ENCODE assay signal across 8 cellular contexts in the genomic region with DNA sequence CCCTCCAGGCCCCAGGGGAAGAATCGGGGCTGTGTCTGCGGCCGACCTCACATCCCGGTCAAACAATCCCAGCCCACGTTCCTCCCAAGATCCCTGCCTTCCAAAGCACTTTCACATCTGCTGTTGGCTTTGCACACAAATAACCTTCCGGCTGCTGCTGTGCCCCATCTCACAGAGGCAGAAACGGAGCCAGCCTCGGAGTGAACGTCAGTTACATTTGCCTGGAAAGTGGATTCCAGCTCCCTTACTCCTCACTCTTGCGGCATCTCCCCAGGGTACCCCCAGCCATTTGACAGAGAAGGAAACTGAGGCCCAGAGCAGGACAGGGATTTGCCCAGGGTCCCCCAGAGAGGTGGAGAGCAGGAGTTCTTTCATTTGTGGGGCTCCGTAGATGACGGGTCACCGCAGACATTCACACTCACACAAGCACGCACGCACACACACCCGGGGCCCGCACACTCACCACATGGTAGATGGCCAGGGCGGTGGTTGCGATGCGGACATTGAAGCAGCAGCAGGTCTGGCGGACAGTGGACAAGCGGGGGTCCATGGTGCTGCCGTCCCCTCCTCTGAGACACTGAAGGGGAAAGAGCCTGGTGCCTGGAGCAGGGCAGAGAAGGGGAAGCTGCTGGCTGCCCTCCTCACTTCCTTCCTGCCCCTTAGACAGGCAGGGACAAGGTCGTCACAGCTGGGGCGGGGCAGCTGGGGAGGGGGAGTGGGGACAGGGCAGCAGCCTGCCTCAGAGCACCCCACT. TPM values are rescaled to one million over a fixed set of nuclear protein-coding genes. Genes with fewer than 3 reads are reported as not detected.
A peak's percentile ranks its signal among the peaks of the same experiment; 100 is the strongest.
DNase-seq lines count a peak whose midpoint lies in the region; ATAC-seq, FAIRE-seq and TF ChIP-seq lines count a peak whose summit lies in the region.

TSS of gene LAPTM5 (minus strand) at position 579 of the 754 bp plus-strand sequence. CDS start at position 550, 29 bp downstream.

- TF ChIP-seq POLR2A in GM12892 (IDR thresholded peaks at IDR 0.05; ENCODE audit: low read depth, low read length) (peak; percentile 91), breast epithelium (IDR thresholded peaks at IDR 0.05) (no peak)

- H3K36me3 ChIP-seq in breast epithelium (no peaks in the 10 kb centered on the region), thoracic aorta (no peaks in the 10 kb centered on the region)

- H3K4me3 Mint-ChIP-seq in memory B cell, result peak within 1 kb of the TSS; percentile 99

- H3K27ac Mint-ChIP-seq in memory B cell, result peak within 1 kb of the TSS; percentile 97

- H3K9me3 ChIP-seq in breast epithelium, result no peaks in the 10 kb centered on the region
- H3K9me3 ChIP-seq in thoracic aorta, result no peaks in the 10 kb centered on the region

- no peak for FAIRE-seq in GM12892 (lab: Jason Lieb, UNC)

- DNase-seq in GM12892 (ENCODE audit: insufficient read length) (no peak), breast epithelium (ENCODE audit: low spot score in 2 of 2) (no peak), memory B cell (ENCODE audit: low spot score in 2 of 2) (peak; percentile 57 to 71), thoracic aorta (ENCODE audit: low spot score) (no peak)

- intact Hi-C loops in T-helper 2 cell treated with Interferon-gamma antibody and Interleukin-4, amounts not matched to agents 100 ng/mL and 5 ng/mL, for 36 hours (cut with micrococcal nuclease), result loop anchor here (1.0 to 10.0 kb wide), 3 partner anchors 15 to 307 kb away; partner anchors contain the start of gene PUM1
- intact Hi-C loops in breast epithelium (cut with DNase I; ENCODE audit: low total_unique reads), result no loop called here

- H3K4me1 Mint-ChIP-seq in memory B cell, result peaks cover 63% of the 10 kb centered on the region

- TF ChIP-seq CTCF in breast epithelium (IDR thresholded peaks at IDR 0.05) (no peak), thoracic aorta (IDR thresholded peaks at IDR 0.05) (no peak)

- H3K4me1 ChIP-seq in breast epithelium (peaks cover 5 to 9% of the 10 kb centered on the region in 2 donors), thoracic aorta (ENCODE audit: control insufficient read depth in 1 of 2, low read depth in 2 of 2) (peaks cover 4 to 14% of the 10 kb centered on the region in 2 donors)

- no peaks in the 10 kb centered on the region for H3K9me3 Mint-ChIP-seq in memory B cell

- no peaks in the 10 kb centered on the region for H3K27me3 Mint-ChIP-seq in memory B cell

- peak; percentile 25 for ATAC-seq in memory B cell (ENCODE audit: low read depth)
- no peak for ATAC-seq in thoracic aorta (ENCODE audit: insufficient number of reproducible peaks, low FRiP score, low read depth)
- no peak for ATAC-seq in HG02938 (IDR thresholded peaks at IDR 0.05; ENCODE audit: unreplicated experiment)
- ATAC-seq in GM18520 (IDR thresholded peaks at IDR 0.05; ENCODE audit: unreplicated experiment), result no peak
- ATAC-seq in HG02571 (IDR thresholded peaks at IDR 0.05; ENCODE audit: unreplicated experiment), result no peak

- peaks cover 22% of the 10 kb centered on the region for H3K36me3 Mint-ChIP-seq in memory B cell

- H3K4me3 ChIP-seq in breast epithelium, result peak within 1 kb of the TSS; percentile 36 to 57 (median 44)
- peak within 1 kb of the TSS; percentile 67 for H3K4me3 ChIP-seq in thoracic aorta

- H3K27me3 ChIP-seq in breast epithelium (no peaks in the 10 kb centered on the region), thoracic aorta (replicated peaks; ENCODE audit: insufficient read depth) (no peaks in the 10 kb centered on the region)

- H3K27ac ChIP-seq in breast epithelium (peak within 1 kb of the TSS; percentile 33 to 85), thoracic aorta (peak within 1 kb of the TSS; percentile 47 to 71)

RNA-seq across cellular contexts. Expression of gene LAPTM5, which starts in this region (rescaled TPM):
- polyA plus RNA-seq in GM12892 (2012; ENCODE audit: missing spikeins), result 808 TPM
- 371 and 381 TPM in 2 replicates for total RNA-seq in T-helper 2 cell treated with Interferon-gamma antibody and Interleukin-4, amounts not matched to agents 100 ng/mL and 5 ng/mL, for 36 hours
- 100 to 1,000 TPM in 1 of 3 donors, 10 to 100 TPM in 2; 41.3 to 130 (median 70.1) TPM for total RNA-seq in breast epithelium
- 100 to 1,000 TPM in 1 of 2 donors, 10 to 100 TPM in 1; 91.0 to 127 TPM for total RNA-seq in thoracic aorta

Comparison
In these comparisons a context has a peak if more than half of its experiments do, and no peak if none do; other contexts are left out.
1. DNase-seq: peak in memory B cell (2 of 2); none in GM12892 (single experiment), breast epithelium (0 of 2) and thoracic aorta (single experiment).